ENCODE assay signal across 8 cellular contexts in genomic region chr15:50358805-50359204, GRCh38. TPM values are rescaled to one million over a fixed set of nuclear protein-coding genes. Genes with fewer than 3 reads are reported as not detected.
DNase-seq lines count a peak whose midpoint lies in the region; ATAC-seq and TF ChIP-seq lines count a peak whose summit lies in the region.

No MANE protein-coding gene starts in this region.

- no peak overlapping the region for H3K4me3 ChIP-seq in left ventricle myocardium inferior
- no peak overlapping the region for H3K4me3 ChIP-seq in right atrium auricular region

- H3K4me3 Mint-ChIP-seq in osteocyte (ENCODE audit: unreplicated experiment): no peak overlapping the region

- no peaks in the 10 kb centered on the region for H3K9me3 ChIP-seq in left ventricle myocardium inferior (replicated peaks)
- H3K9me3 ChIP-seq in right atrium auricular region: no peaks in the 10 kb centered on the region

- intact Hi-C loops in left ventricle myocardium inferior (cut with micrococcal nuclease) (no loop called here), head of caudate nucleus (cut with DNase I) (no loop called here)

- no peak for ATAC-seq in HG02870 (IDR thresholded peaks at IDR 0.05; ENCODE audit: unreplicated experiment)

- peak; percentile 37 for TF ChIP-seq CTCF in left ventricle myocardium inferior (IDR thresholded peaks at IDR 0.05; ENCODE audit: borderline replicate concordance)
- no peak for TF ChIP-seq CTCF in right atrium auricular region (IDR thresholded peaks at IDR 0.05)
- TF ChIP-seq CTCF in osteocyte (IDR thresholded peaks at IDR 0.05): peak; percentile 50

- peaks cover 33% of the 10 kb centered on the region for H3K36me3 Mint-ChIP-seq in osteocyte (ENCODE audit: unreplicated experiment)

- H3K27me3 ChIP-seq in left ventricle myocardium inferior (ENCODE audit: low read depth) (no peaks in the 10 kb centered on the region), right atrium auricular region (no peaks in the 10 kb centered on the region)

- peaks cover 20% of the 10 kb centered on the region for H3K4me1 Mint-ChIP-seq in osteocyte (ENCODE audit: unreplicated experiment)

- H3K27ac ChIP-seq in left ventricle myocardium inferior (replicated peaks): no peak overlapping the region
- no peak overlapping the region for H3K27ac ChIP-seq in right atrium auricular region

- H3K4me1 ChIP-seq in left ventricle myocardium inferior (peaks cover 38% of the 10 kb centered on the region), right atrium auricular region (peaks cover 0 to 20% of the 10 kb centered on the region in 2 donors)

- H3K27ac Mint-ChIP-seq in osteocyte (ENCODE audit: unreplicated experiment): no peak overlapping the region

- no peaks in the 10 kb centered on the region for H3K27me3 Mint-ChIP-seq in osteocyte (ENCODE audit: unreplicated experiment)

- no peaks in the 10 kb centered on the region for H3K9me3 Mint-ChIP-seq in osteocyte (ENCODE audit: unreplicated experiment)

- no peak for DNase-seq in left ventricle myocardium inferior
- DNase-seq in right atrium auricular region (ENCODE audit: low spot score): no peak
- peak; percentile 70 for DNase-seq in NAMALWA (ENCODE audit: low spot score)
- peak; percentile 61 for DNase-seq in amniotic epithelial cell (ENCODE audit: low read depth)
- no peak for DNase-seq in osteocyte (ENCODE audit: extremely low spot score, unreplicated experiment)
- DNase-seq in head of caudate nucleus: no peak
- DNase-seq in ureter (ENCODE audit: low spot score): no peak

- H3K36me3 ChIP-seq in left ventricle myocardium inferior: peaks cover 22% of the 10 kb centered on the region
- no peaks in the 10 kb centered on the region for H3K36me3 ChIP-seq in right atrium auricular region

RNA-seq across cellular contexts. Expression of gene GABPB1, which starts 3.8 kb away (rescaled TPM):
- total RNA-seq in left ventricle myocardium inferior: 8.1 TPM
- 10 to 100 TPM; 11.5 to 13.9 TPM for total RNA-seq in right atrium auricular region
- total RNA-seq in osteocyte: 15.9 and 18.9 TPM in 2 replicates
- total RNA-seq in ureter: 21.3 TPM

Comparison
In these comparisons a context has a peak if more than half of its experiments do, and no peak if none do; other contexts are left out.
1. CTCF ChIP-seq: peak in left ventricle myocardium inferior (single experiment) and osteocyte (single experiment); none in right atrium auricular region (0 of 2).
2. DNase-seq: peak in NAMALWA (single experiment) and amniotic epithelial cell (single experiment); none in left ventricle myocardium inferior (single experiment), right atrium auricular region (single experiment), osteocyte (single experiment), head of caudate nucleus (0 of 42) and ureter (single experiment).